ENCODE assay signal across 14 cellular contexts in the genomic region with DNA sequence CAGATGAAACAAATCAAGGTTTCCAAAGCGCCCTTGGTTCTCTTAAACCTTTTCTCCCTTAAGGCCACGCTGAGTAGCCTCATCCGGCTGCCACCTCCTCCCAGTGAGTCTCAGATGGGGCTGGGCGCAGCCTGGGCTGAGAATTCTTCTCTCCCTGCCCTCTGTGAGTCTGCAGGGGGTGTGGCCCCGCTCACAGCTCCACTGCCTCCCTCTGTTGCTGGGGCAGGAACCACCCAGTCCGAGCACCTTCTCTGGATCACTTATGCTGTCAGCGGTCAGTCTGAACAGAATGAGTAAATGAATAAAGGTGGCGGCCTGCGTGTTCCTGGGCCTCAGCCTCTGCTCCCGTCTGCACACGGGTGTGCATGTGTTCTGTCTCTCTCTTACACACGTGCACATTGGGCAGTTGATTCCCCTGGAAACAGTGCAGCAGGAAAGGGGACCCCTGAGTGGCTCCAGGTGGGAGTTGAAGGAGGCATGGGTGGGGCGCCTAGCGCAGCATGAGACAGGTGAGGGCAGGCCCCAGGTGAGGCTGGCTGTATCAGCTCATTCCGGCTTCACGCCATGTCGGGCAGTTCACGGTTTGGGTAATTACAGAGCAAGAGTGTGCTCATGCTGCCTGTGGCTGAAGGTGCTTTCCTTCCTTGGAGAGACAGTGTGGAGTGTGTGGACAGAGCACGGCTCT. TPM values are rescaled to one million over a fixed set of nuclear protein-coding genes. Genes with fewer than 3 reads are reported as not detected.
DNase-seq lines count a peak whose midpoint lies in the region; ATAC-seq and TF ChIP-seq lines count a peak whose summit lies in the region.
"Had no signal": no experiment of that assay in that cellular context is flagged by ENCODE, and none has a peak within 500 bp of the region (broad histone marks: within the 10 kb centered on the region; RNA-seq: fewer than 3 reads in every experiment).

No MANE protein-coding gene starts in this region.

- H3K27me3 ChIP-seq in thymus (ENCODE audit: control insufficient read depth, insufficient read depth) = peaks cover 39% of the 10 kb centered on the region

- H3K4me1 Mint-ChIP-seq in activated B cell treated with CpG ODN at 0.5 μM for 24 hours = peaks cover 65% of the 10 kb centered on the region

- no peaks in the 10 kb centered on the region for H3K9me3 Mint-ChIP-seq in activated B cell treated with CpG ODN at 0.5 μM for 24 hours
- H3K9me3 Mint-ChIP-seq: activated naive CD4-positive, alpha-beta T cell treated with anti-CD3 and anti-CD28 coated beads, Interleukin-2, amount 50 U/mL, for 24 hours; dendritic cell treated with granulocyte-macrophage colony-stimulating factor and Interleukin-4, amounts not matched to agents 40 ng/mL and 50 ng/mL, for 4 days had no signal

- intact Hi-C loops in activated B cell treated with CpG ODN at 0.5 μM for 24 hours (cut with micrococcal nuclease) = no loop called here

- H3K27ac Mint-ChIP-seq in activated B cell treated with CpG ODN at 0.5 μM for 24 hours = no peak overlapping the region
- H3K27ac Mint-ChIP-seq: activated naive CD4-positive, alpha-beta T cell treated with anti-CD3 and anti-CD28 coated beads, Interleukin-2, amount 50 U/mL, for 24 hours; dendritic cell treated with granulocyte-macrophage colony-stimulating factor and Interleukin-4, amounts not matched to agents 40 ng/mL and 50 ng/mL, for 4 days had no signal

- 88% methylated on average over 19 of the region's 19 CpGs for WGBS in thymus

- H3K4me3 Mint-ChIP-seq in activated B cell treated with CpG ODN at 0.5 μM for 24 hours = no peak overlapping the region
- H3K4me3 Mint-ChIP-seq: activated naive CD4-positive, alpha-beta T cell treated with anti-CD3 and anti-CD28 coated beads, Interleukin-2, amount 50 U/mL, for 24 hours; dendritic cell treated with granulocyte-macrophage colony-stimulating factor and Interleukin-4, amounts not matched to agents 40 ng/mL and 50 ng/mL, for 4 days had no signal

- no peaks in the 10 kb centered on the region for H3K9me3 ChIP-seq in thymus (ENCODE audit: control insufficient read depth)
- H3K9me3 ChIP-seq: A549, HAP-1, right lobe of liver had no signal

- POLR2A ChIA-PET in activated B cell treated with CpG ODN at 0.5 μM for 24 hours (lab: Charles Lee) = interaction anchor here (1.1 kb wide), 1 partner anchor 14 kb away, joined by 3 read pairs; no protein-coding TSS in a partner anchor

- no peaks in the 10 kb centered on the region for H3K36me3 ChIP-seq in thymus (ENCODE audit: control insufficient read depth, insufficient read depth)
- H3K36me3 ChIP-seq: HAP-1, right lobe of liver had no signal

- peak overlapping the region; percentile 58 for H3K27ac ChIP-seq in thymus (ENCODE audit: low read depth)
- H3K27ac ChIP-seq: A549, right lobe of liver had no signal

- DNase-seq in NCI-H748 (lab: John Stamatoyannopoulos, UW; ENCODE audit: unreplicated experiment) (peak; percentile 35), NCI-H748 treated with DMSO at 0.1 percent for 48 hours (lab: John Stamatoyannopoulos, UW) (no peak), activated B cell treated with CpG ODN at 0.5 μM for 24 hours (peak; percentile 15), kidney tubule cell (ENCODE audit: low spot score) (peak; percentile 91), NK-92 (lab: John Stamatoyannopoulos, UW; ENCODE audit: unreplicated experiment) (no peak), DMS53 (lab: John Stamatoyannopoulos, UW) (no peak)
- DNase-seq: NCI-H2029 had no signal

- peaks cover 9% of the 10 kb centered on the region for H3K4me1 ChIP-seq in thymus (ENCODE audit: control insufficient read depth, insufficient read depth, low read length)

- no peaks in the 10 kb centered on the region for H3K36me3 Mint-ChIP-seq in activated B cell treated with CpG ODN at 0.5 μM for 24 hours (ENCODE audit: low read depth)
- H3K36me3 Mint-ChIP-seq: activated naive CD4-positive, alpha-beta T cell treated with anti-CD3 and anti-CD28 coated beads, Interleukin-2, amount 50 U/mL, for 24 hours had no signal

- H3K4me3 ChIP-seq in thymus (ENCODE audit: low read length) = no peak overlapping the region
- H3K4me3 ChIP-seq: A549, HAP-1, right lobe of liver had no signal

- ATAC-seq in activated B cell treated with CpG ODN at 0.5 μM for 24 hours (ENCODE audit: low read depth) (no peak), HG03378 (IDR thresholded peaks at IDR 0.05; ENCODE audit: unreplicated experiment) (no peak)
- ATAC-seq: A549 had no signal

- TF ChIP-seq CTCF in activated B cell treated with CpG ODN at 0.5 μM for 24 hours (IDR thresholded peaks at IDR 0.05) = no peak

- CTCF ChIA-PET in activated B cell treated with CpG ODN at 0.5 μM for 24 hours (lab: Charles Lee) = no interaction called here

- H3K27me3 Mint-ChIP-seq in activated B cell treated with CpG ODN at 0.5 μM for 24 hours = peaks cover 36% of the 10 kb centered on the region

RNA-seq across cellular contexts. Expression of a gene that starts 4.3 kb away (rescaled TPM):
- 0.42 and 0.46 TPM in 2 replicates for total RNA-seq in activated B cell treated with CpG ODN at 0.5 μM for 24 hours
- polyA plus RNA-seq in thymus = 20.0 TPM

Comparison
In these comparisons a context has a peak if more than half of its experiments do, and no peak if none do; other contexts are left out.
1. DNase-seq: peak in NCI-H748 (single experiment), activated B cell treated with CpG ODN at 0.5 μM for 24 hours (single experiment) and kidney tubule cell (single experiment); none in NCI-H748 treated with DMSO at 0.1 percent for 48 hours (single experiment), NK-92 (single experiment) and DMS53 (single experiment).